In the genomic region with DNA sequence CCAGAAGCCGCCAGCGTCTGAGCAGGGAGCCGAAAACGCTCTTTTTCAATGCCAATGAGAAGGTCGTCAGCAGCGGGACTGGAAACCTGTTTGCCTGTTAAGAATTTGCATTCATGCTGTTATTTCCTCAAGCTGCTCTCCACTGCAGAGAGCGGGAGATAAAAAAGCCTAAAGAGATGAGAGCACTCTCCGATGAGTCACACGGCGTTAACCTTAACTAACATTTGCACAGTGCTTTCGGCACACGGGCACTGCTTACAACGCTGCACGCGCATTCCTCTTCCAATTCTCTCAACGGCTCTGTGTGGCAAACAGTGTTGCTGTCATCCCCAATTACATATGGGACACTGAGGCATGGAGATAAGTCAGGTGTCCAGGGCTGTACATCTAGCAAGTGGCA, we compare ENCODE assay signal across 16 cellular contexts. TPM values are rescaled to one million over a fixed set of nuclear protein-coding genes. Genes with fewer than 3 reads are reported as not detected.
DNase-seq lines count a peak whose midpoint lies in the region; ATAC-seq, FAIRE-seq and TF ChIP-seq lines count a peak whose summit lies in the region.
"Had no signal": no experiment of that assay in that cellular context is flagged by ENCODE, and none has a peak within 500 bp of the region (broad histone marks: within the 10 kb centered on the region; RNA-seq: fewer than 3 reads in every experiment).

No MANE protein-coding gene starts in this region.

- TF ChIP-seq POLR2A in A549 (IDR thresholded peaks at IDR 0.05; ENCODE audit: low read length) (no peak), ovary (IDR thresholded peaks at IDR 0.05) (no peak)

- peaks cover 10% of the 10 kb centered on the region; the same call in 1 of the 3 replicates for H3K4me1 ChIP-seq in A549
- no peaks in the 10 kb centered on the region for H3K4me1 ChIP-seq in fibroblast of lung (ENCODE audit: control insufficient read depth, extremely low read depth, insufficient read depth, low read length)
- H3K4me1 ChIP-seq in ovary (ENCODE audit: insufficient read depth), result no peaks in the 10 kb centered on the region
- H3K4me1 ChIP-seq: parathyroid adenoma had no signal

- TF ChIP-seq EP300 in A549 (IDR thresholded peaks at IDR 0.05) (no peak), ovary (IDR thresholded peaks at IDR 0.05) (no peak)

- DNase-seq in A549 (ENCODE audit: low read depth in 1 of 2, low spot score in 1 of 2) (peak; percentile 21 to 36), GM04504 (ENCODE audit: low read depth) (peak; percentile 23), NCI-H69 (lab: John Stamatoyannopoulos, UW) (peak; percentile 9), fibroblast of lung (ENCODE audit: low read depth in 2 of 2) (peak in 1 of 2 donors; percentile 51), glomerular visceral epithelial cell (ENCODE audit: extremely low spot score) (no peak), ovary (no peak)
- DNase-seq: activated CD4-positive, alpha-beta T cell treated with anti-CD3 and anti-CD28 coated beads for 4 hours; DMS79; midbrain had no signal

- H4K20me1 ChIP-seq in fibroblast of lung (ENCODE audit: control insufficient read depth, extremely low read depth, insufficient read depth, low read length), result no peaks in the 10 kb centered on the region

- TF ChIP-seq CTCF in A549 (IDR thresholded peaks at IDR 0.05) (no peak), fibroblast of lung (conservative IDR thresholded peaks at IDR 0.05 in 1 of 2, IDR thresholded peaks at IDR 0.05 in 1 of 2; ENCODE audit: low read depth in 1 of 2, low read length in 2 of 2) (no peak), ovary (IDR thresholded peaks at IDR 0.05) (no peak)

- WGBS in A549 (ENCODE audit: missing lambda C conversion rate), result 12% methylated on average over 15 of the region's 16 CpGs
- 29 to 60% (median 32%) methylated on average over 16 of the region's 16 CpGs for WGBS in ovary, 3 donors

- no peaks in the 10 kb centered on the region for H3K9me3 ChIP-seq in A549
- no peaks in the 10 kb centered on the region for H3K9me3 ChIP-seq in fibroblast of lung (ENCODE audit: control insufficient read depth, insufficient read depth, low read depth, low read length)
- H3K9me3 ChIP-seq in ovary, result no peaks in the 10 kb centered on the region
- H3K9me3 ChIP-seq: thoracic aorta had no signal

- H2AFZ ChIP-seq in fibroblast of lung (ENCODE audit: low read length), result no peak overlapping the region
- H2AFZ ChIP-seq: parathyroid adenoma had no signal

- ATAC-seq in A549 (peak; percentile 60 to 79; a peak in 5 of 6 replicates), HG02759 (IDR thresholded peaks at IDR 0.05; ENCODE audit: unreplicated experiment) (no peak), HG02870 (IDR thresholded peaks at IDR 0.05; ENCODE audit: unreplicated experiment) (no peak)

- POLR2A ChIA-PET in A549 (lab: Yijun Ruan, JAX), result no interaction called here

- H3K36me3 ChIP-seq in fibroblast of lung (ENCODE audit: control insufficient read depth, insufficient read depth, low read length) (no peaks in the 10 kb centered on the region), ovary (no peaks in the 10 kb centered on the region)
- H3K36me3 ChIP-seq: thoracic aorta had no signal

- CTCF ChIA-PET in A549 (lab: Yijun Ruan, JAX), result no interaction called here

- H3K4me3 ChIP-seq in A549 (no peak overlapping the region), fibroblast of lung (replicated peaks in 1 of 4; ENCODE audit: control extremely low read depth in 1 of 4, insufficient read depth in 1 of 4, low read depth in 3 of 4, low read length in 4 of 4) (no peak overlapping the region), ovary (no peak overlapping the region)
- H3K4me3 ChIP-seq: dorsolateral prefrontal cortex, thoracic aorta had no signal

- H3K79me2 ChIP-seq in fibroblast of lung (ENCODE audit: control insufficient read depth, insufficient read depth, low read length), result no peaks in the 10 kb centered on the region
- H3K79me2 ChIP-seq: parathyroid adenoma had no signal

- peak overlapping the region in 1 of 2 experiments; percentile 18; a peak in 2 of 6 replicates for H3K27ac ChIP-seq in A549
- H3K27ac ChIP-seq in fibroblast of lung (ENCODE audit: insufficient read depth, low read length), result no peak overlapping the region
- H3K27ac ChIP-seq in ovary, result no peak overlapping the region
- H3K27ac ChIP-seq: dorsolateral prefrontal cortex, parathyroid adenoma, thoracic aorta had no signal

- H3K4me2 ChIP-seq in A549 (peak overlapping the region; percentile 67), fibroblast of lung (ENCODE audit: extremely low read depth, insufficient read depth, low read length) (peak overlapping the region; percentile 1)

- TF ChIP-seq RAD21 in A549 (conservative IDR thresholded peaks at IDR 0.05 in 1 of 2, IDR thresholded peaks at IDR 0.05 in 1 of 2), result no peak

- no peak overlapping the region for H3K9ac ChIP-seq in fibroblast of lung (ENCODE audit: insufficient read depth, low read length)
- H3K9ac ChIP-seq: parathyroid adenoma had no signal

- no peak for FAIRE-seq in A549 (lab: Jason Lieb, UNC)
- FAIRE-seq: islet of Langerhans, RCC 7860 had no signal

- peaks cover 6% of the 10 kb centered on the region for H3K27me3 ChIP-seq in fibroblast of lung (ENCODE audit: control insufficient read depth, insufficient read depth, low read length)
- no peaks in the 10 kb centered on the region for H3K27me3 ChIP-seq in ovary

- intact Hi-C loops in ovary (cut with DNase I), result no loop called here

TF ChIP-seq in A549, 52 proteins besides CTCF, POLR2A, EP300 and RAD21:
- TF ChIP-seq, protein P1, sequence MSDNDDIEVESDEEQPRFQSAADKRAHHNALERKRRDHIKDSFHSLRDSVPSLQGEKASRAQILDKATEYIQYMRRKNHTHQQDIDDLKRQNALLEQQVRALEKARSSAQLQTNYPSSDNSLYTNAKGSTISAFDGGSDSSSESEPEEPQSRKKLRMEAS (IDR thresholded peaks at IDR 0.05), result peak; percentile 20; the same call in 1 of the 2 replicates
- no peak for TF ChIP-seq RNF2 (IDR thresholded peaks at IDR 0.05; ENCODE audit: borderline replicate concordance, low read depth)

RNA-seq across cellular contexts. Expression of a gene that starts 40.0 kb away (rescaled TPM):
- polyA plus RNA-seq in A549 (2011; rRNA removed) (10.8 and 13.5 TPM in 2 replicates), A549 (2017; fragmentation: RNase III; extraction: RNeasy Plus Mini Kit Qiagen cat#74134 plus additional on column Dnase treatment) (18.2 to 19.5 TPM (median 18.9 TPM) in 3 replicates), fibroblast of lung (17.1 and 17.4 TPM in 2 replicates), ovary (10 to 100 TPM; 14.8 to 22.3 TPM)
- 9.7 and 13.0 TPM in 2 replicates for polyA plus RNA-seq in A549 (2012; cell fraction: cytosol; rRNA removed)
- 9.9 and 10.5 TPM in 2 replicates for polyA plus RNA-seq in A549 (2012; cell fraction: nucleus; rRNA removed)
- polyA minus RNA-seq in A549 (2011; rRNA and poly(A)+ RNA removed), result 27.6 and 29.8 TPM in 2 replicates
- total RNA-seq in fibroblast of lung (16.9 and 17.7 TPM in 2 replicates), ovary (10 to 100 TPM; 17.3 to 46.7 (median 37.9) TPM)
- polyA plus RNA-seq in fibroblast of lung (2012), result 18.0 and 18.5 TPM in 2 replicates
- 57.8 and 62.6 TPM in 2 replicates for polyA minus RNA-seq in fibroblast of lung (ENCODE audit: low replicate concordance)

Comparison
In these comparisons a context has a peak if more than half of its experiments do, and no peak if none do; other contexts are left out.
1. ATAC-seq: peak in A549 (2 of 2); none in HG02759 (single experiment) and HG02870 (single experiment).
2. DNase-seq: peak in A549 (2 of 2), GM04504 (single experiment) and NCI-H69 (single experiment); none in glomerular visceral epithelial cell (single experiment) and ovary (0 of 5).